ENCODE assay signal across 13 cellular contexts in the genomic region with DNA sequence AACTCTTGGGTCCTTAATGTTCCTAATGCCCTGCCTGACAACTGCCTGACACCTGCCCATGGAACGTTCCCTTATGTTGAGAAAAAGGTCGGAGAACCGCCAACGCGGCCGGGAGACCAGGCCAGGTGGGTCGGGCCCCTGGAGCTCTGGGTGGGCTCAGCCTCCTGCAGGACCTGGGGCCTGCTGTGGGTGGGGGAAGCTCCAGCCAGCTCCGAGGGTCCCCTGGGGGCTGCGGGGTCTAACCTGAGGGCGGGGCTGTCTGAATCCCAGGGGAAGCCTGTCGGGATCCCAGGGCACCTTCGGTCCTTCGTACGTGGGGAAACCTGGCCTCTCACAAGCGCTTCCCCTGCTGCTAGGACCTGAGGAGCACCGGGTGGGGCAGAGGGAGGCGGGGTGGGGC.
DNase-seq lines count a peak whose midpoint lies in the region; ATAC-seq and TF ChIP-seq lines count a peak whose summit lies in the region.
"Had no signal": no experiment of that assay in that cellular context is flagged by ENCODE, and none has a peak within 500 bp of the region (broad histone marks: within the 10 kb centered on the region; RNA-seq: fewer than 3 reads in every experiment).

No MANE protein-coding gene starts in this region.

- no peak for TF ChIP-seq CTCF in heart right ventricle (IDR thresholded peaks at IDR 0.05)
- TF ChIP-seq CTCF in lower lobe of right lung (IDR thresholded peaks at IDR 0.05), result no peak

- WGBS in heart right ventricle, 2 donors, result 88 to 91% methylated on average over 17 of the region's 17 CpGs

- ATAC-seq in Right ventricle myocardium superior (ENCODE audit: poor library complexity) (no peak), heart right ventricle (no peak), lower lobe of right lung (no peak), sciatic nerve (no peak), GM21528 (IDR thresholded peaks at IDR 0.05; ENCODE audit: low FRiP score, unreplicated experiment) (no peak)
- ATAC-seq: GM23338 had no signal

- H3K36me3 ChIP-seq in heart right ventricle (no peaks in the 10 kb centered on the region), lower lobe of right lung (no peaks in the 10 kb centered on the region)
- H3K36me3 ChIP-seq: BLaER1 had no signal

- DNase-seq in Right ventricle myocardium superior, result peak; percentile 12
- no peak for DNase-seq in heart right ventricle
- DNase-seq in lower lobe of right lung, result peak; percentile 17
- DNase-seq in sciatic nerve (ENCODE audit: low spot score), result peak; percentile 56
- no peak for DNase-seq in GM03348 (ENCODE audit: low spot score)
- DNase-seq in NCI-H1105 (lab: John Stamatoyannopoulos, UW), result no peak
- DNase-seq: AML-193, Caco-2, DMS53, H7 had no signal

- intact Hi-C loops in Right ventricle myocardium superior (cut with DNase I) (no loop called here), heart right ventricle (cut with DNase I) (no loop called here), lower lobe of right lung (cut with DNase I) (no loop called here), sciatic nerve (cut with DNase I) (no loop called here)

- H3K27me3 ChIP-seq in heart right ventricle (peaks cover 0 to 37% (median 7%) of the 10 kb centered on the region in 7 donors), lower lobe of right lung (ENCODE audit: low read depth) (peaks cover 3% of the 10 kb centered on the region)
- H3K27me3 ChIP-seq: BLaER1 had no signal

- H3K4me1 ChIP-seq in heart right ventricle (no peaks in the 10 kb centered on the region), lower lobe of right lung (no peaks in the 10 kb centered on the region)
- H3K4me1 ChIP-seq: BLaER1, Caco-2 had no signal

- H3K4me3 ChIP-seq in heart right ventricle (no peak overlapping the region), lower lobe of right lung (no peak overlapping the region)
- H3K4me3 ChIP-seq: BLaER1, GM23338 had no signal

- H3K9me3 ChIP-seq in heart right ventricle, result peaks cover 0 to 6% (median 0%) of the 10 kb centered on the region in 11 donors
- H3K9me3 ChIP-seq in lower lobe of right lung, result no peaks in the 10 kb centered on the region
- H3K9me3 ChIP-seq: Caco-2 had no signal

- no peak overlapping the region for H3K27ac ChIP-seq in heart right ventricle
- H3K27ac ChIP-seq in lower lobe of right lung, result no peak overlapping the region
- H3K27ac ChIP-seq: BLaER1 had no signal

Comparison
In these comparisons a context has a peak if more than half of its experiments do, and no peak if none do; other contexts are left out.
1. DNase-seq: peak in Right ventricle myocardium superior (single experiment), lower lobe of right lung (single experiment) and sciatic nerve (single experiment); none in heart right ventricle (0 of 2), GM03348 (single experiment) and NCI-H1105 (single experiment).